Comparison of ENCODE assay signal across 22 cellular contexts in genomic region chr9:126052791-126053190, GRCh38.
"Had no signal": no experiment of that assay in that cellular context is flagged by ENCODE, and none has a peak within 500 bp of the region (broad histone marks: within the 10 kb centered on the region; RNA-seq: fewer than 3 reads in every experiment).

No MANE protein-coding gene starts in this region.

- H3K27ac Mint-ChIP-seq: effector memory CD8-positive, alpha-beta T cell; memory B cell; natural killer cell; stimulated activated naive B cell treated with anti-CD40 and anti-IgM and Interleukin-4, amounts not matched to agents 10 μg/mL and 1 μg/mL and 100 μg/mL, for 72 hours; stimulated activated naive CD8-positive, alpha-beta T cell treated with anti-CD3 and anti-CD28 coated beads, Interleukin-15, Interleukin-2, amounts not matched to agents 100 ng/mL and 50 ng/mL, for 24 hours had no signal

- H2AFZ ChIP-seq: parathyroid adenoma had no signal

- H3K79me2 ChIP-seq: parathyroid adenoma had no signal

- H3K4me1 Mint-ChIP-seq: natural killer cell; stimulated activated naive B cell treated with anti-CD40 and anti-IgM and Interleukin-4, amounts not matched to agents 10 μg/mL and 1 μg/mL and 100 μg/mL, for 72 hours had no signal

- H3K4me3 ChIP-seq: coronary artery, esophagus squamous epithelium, left ventricle myocardium inferior, lung, prostate gland, right atrium auricular region, thoracic aorta, tibial nerve, upper lobe of left lung, uterus had no signal

- H3K9ac ChIP-seq: parathyroid adenoma had no signal

- H3K36me3 Mint-ChIP-seq: memory B cell; natural killer cell; stimulated activated naive B cell treated with anti-CD40 and anti-IgM and Interleukin-4, amounts not matched to agents 10 μg/mL and 1 μg/mL and 100 μg/mL, for 72 hours had no signal

- DNase-seq: central memory CD4-positive, alpha-beta T cell; effector memory CD8-positive, alpha-beta T cell; erythroblast; esophagus squamous epithelium; foreskin melanocyte; glutamatergic neuron; left colon; left ventricle myocardium inferior; natural killer cell; stimulated activated naive B cell treated with anti-CD40 and anti-IgM and Interleukin-4, amounts not matched to agents 10 μg/mL and 1 μg/mL and 100 μg/mL, for 72 hours; upper lobe of left lung; uterus had no signal

- H3K9me3 ChIP-seq: esophagus squamous epithelium, left ventricle myocardium inferior, prostate gland, right atrium auricular region, thoracic aorta, tibial nerve, upper lobe of left lung, uterus had no signal

- H3K4me1 ChIP-seq: esophagus squamous epithelium, left ventricle myocardium inferior, parathyroid adenoma, prostate gland, right atrium auricular region, tibial nerve, upper lobe of left lung, uterus had no signal

- ATAC-seq: effector memory CD8-positive, alpha-beta T cell; left colon; natural killer cell; sciatic nerve; stimulated activated naive B cell treated with anti-CD40 and anti-IgM and Interleukin-4, amounts not matched to agents 10 μg/mL and 1 μg/mL and 100 μg/mL, for 72 hours had no signal

- H3K36me3 ChIP-seq: esophagus squamous epithelium, left ventricle myocardium inferior, prostate gland, right atrium auricular region, thoracic aorta, tibial nerve, upper lobe of left lung, uterus had no signal

- H3K27me3 ChIP-seq: right atrium auricular region, upper lobe of left lung, uterus had no signal

- H3K27ac ChIP-seq: coronary artery, esophagus squamous epithelium, left ventricle myocardium inferior, parathyroid adenoma, prostate gland, right atrium auricular region, thoracic aorta, tibial nerve, upper lobe of left lung, uterus had no signal

- H3K9me3 Mint-ChIP-seq: effector memory CD8-positive, alpha-beta T cell; memory B cell; natural killer cell; stimulated activated naive B cell treated with anti-CD40 and anti-IgM and Interleukin-4, amounts not matched to agents 10 μg/mL and 1 μg/mL and 100 μg/mL, for 72 hours; stimulated activated naive CD8-positive, alpha-beta T cell treated with anti-CD3 and anti-CD28 coated beads, Interleukin-15, Interleukin-2, amounts not matched to agents 100 ng/mL and 50 ng/mL, for 24 hours had no signal

- H3K4me3 Mint-ChIP-seq: effector memory CD8-positive, alpha-beta T cell; memory B cell; natural killer cell; stimulated activated naive B cell treated with anti-CD40 and anti-IgM and Interleukin-4, amounts not matched to agents 10 μg/mL and 1 μg/mL and 100 μg/mL, for 72 hours; stimulated activated naive CD8-positive, alpha-beta T cell treated with anti-CD3 and anti-CD28 coated beads, Interleukin-15, Interleukin-2, amounts not matched to agents 100 ng/mL and 50 ng/mL, for 24 hours had no signal
